In genomic region chr22:21738966-21739365, GRCh38 we compare ENCODE assay signal across 25 cellular contexts.
"Had no signal": no experiment of that assay in that cellular context is flagged by ENCODE, and none has a peak within 500 bp of the region (broad histone marks: within the 10 kb centered on the region; RNA-seq: fewer than 3 reads in every experiment).

No MANE protein-coding gene starts in this region.

- H3K27ac Mint-ChIP-seq: activated CD8-positive, alpha-beta T cell treated with anti-CD3 and anti-CD28 coated beads, Interleukin-2, amount 10 ng/mL, durations not matched to agents 7 days and 5 days; T-helper 1 cell treated with Interleukin-12 subunit alpha and Interleukin-12 subunit beta and Interleukin-4 antibody, amounts not matched to agents 30 μg/mL and 1 μg/mL, for 36 hours; WTC11 had no signal

- H3K9me3 ChIP-seq: breast epithelium, Peyer's patch had no signal

- H3K27me3 Mint-ChIP-seq: activated naive CD4-positive, alpha-beta T cell treated with anti-CD3 and anti-CD28 coated beads, Interleukin-2, amount 50 U/mL, for 24 hours had no signal

- H3K4me3 ChIP-seq: breast epithelium, Peyer's patch, SJSA1 had no signal

- H3K4me3 Mint-ChIP-seq: activated CD8-positive, alpha-beta T cell treated with anti-CD3 and anti-CD28 coated beads, Interleukin-2, amount 10 ng/mL, durations not matched to agents 7 days and 5 days; activated naive CD4-positive, alpha-beta T cell treated with anti-CD3 and anti-CD28 coated beads, Interleukin-2, amount 50 U/mL, for 24 hours; T-helper 1 cell treated with Interleukin-12 subunit alpha and Interleukin-12 subunit beta and Interleukin-4 antibody, amounts not matched to agents 30 μg/mL and 1 μg/mL, for 36 hours; WTC11 had no signal

- H3K27me3 ChIP-seq: breast epithelium, Peyer's patch, SJSA1 had no signal

- H3K27ac ChIP-seq: breast epithelium, Peyer's patch, SJSA1 had no signal

- H3K4me1 ChIP-seq: breast epithelium had no signal

- H3K36me3 Mint-ChIP-seq: activated naive CD4-positive, alpha-beta T cell treated with anti-CD3 and anti-CD28 coated beads, Interleukin-2, amount 50 U/mL, for 24 hours; WTC11 had no signal

- DNase-seq: activated CD4-positive, alpha-beta T cell treated with anti-CD3 and anti-CD28 coated beads for 48 hours; activated CD4-positive, alpha-beta T cell treated with anti-CD3 and anti-CD28 coated beads, Interleukin-2, amount 50 U/mL, for 4 hours; activated CD4-positive, CD25-positive, alpha-beta regulatory T cell treated with anti-CD3 and anti-CD28 coated beads, Interleukin-2, amount 50 U/mL, for 72 hours; activated CD8-positive, alpha-beta memory T cell treated with anti-CD3 and anti-CD28 coated beads, Interleukin-2, amount 50 U/mL, for 48 hours; activated CD8-positive, alpha-beta T cell treated with anti-CD3 and anti-CD28 coated beads, Interleukin-2, amount 10 ng/mL, durations not matched to agents 7 days and 5 days; activated naive CD4-positive, alpha-beta T cell; activated T-cell treated with anti-CD3 and anti-CD28 coated beads, Interleukin-2, amount 50 U/mL, for 1 hour; aorta; Kasumi-1; NCI-H1048; NCI-H146; NCI-H187 treated with DMSO at 0.1 percent for 48 hours; NCI-H2081 treated with DMSO at 0.1 percent for 48 hours; NCI-H2171; NCI-H226; NCI-H526 treated with DMSO at 0.1 percent for 48 hours; NK-92 treated with Interleukin-12 subunit alpha and Interleukin-12 subunit beta, amount 100 ng/mL, for 24 hours; Peyer's patch; SHP77; T-helper 9 cell had no signal

- H3K36me3 ChIP-seq: breast epithelium, Peyer's patch, SJSA1 had no signal

- H3K9me3 Mint-ChIP-seq: activated naive CD4-positive, alpha-beta T cell treated with anti-CD3 and anti-CD28 coated beads, Interleukin-2, amount 50 U/mL, for 24 hours; T-helper 1 cell treated with Interleukin-12 subunit alpha and Interleukin-12 subunit beta and Interleukin-4 antibody, amounts not matched to agents 30 μg/mL and 1 μg/mL, for 36 hours; WTC11 had no signal
